ENCODE assay signal across 24 cellular contexts in the genomic region with DNA sequence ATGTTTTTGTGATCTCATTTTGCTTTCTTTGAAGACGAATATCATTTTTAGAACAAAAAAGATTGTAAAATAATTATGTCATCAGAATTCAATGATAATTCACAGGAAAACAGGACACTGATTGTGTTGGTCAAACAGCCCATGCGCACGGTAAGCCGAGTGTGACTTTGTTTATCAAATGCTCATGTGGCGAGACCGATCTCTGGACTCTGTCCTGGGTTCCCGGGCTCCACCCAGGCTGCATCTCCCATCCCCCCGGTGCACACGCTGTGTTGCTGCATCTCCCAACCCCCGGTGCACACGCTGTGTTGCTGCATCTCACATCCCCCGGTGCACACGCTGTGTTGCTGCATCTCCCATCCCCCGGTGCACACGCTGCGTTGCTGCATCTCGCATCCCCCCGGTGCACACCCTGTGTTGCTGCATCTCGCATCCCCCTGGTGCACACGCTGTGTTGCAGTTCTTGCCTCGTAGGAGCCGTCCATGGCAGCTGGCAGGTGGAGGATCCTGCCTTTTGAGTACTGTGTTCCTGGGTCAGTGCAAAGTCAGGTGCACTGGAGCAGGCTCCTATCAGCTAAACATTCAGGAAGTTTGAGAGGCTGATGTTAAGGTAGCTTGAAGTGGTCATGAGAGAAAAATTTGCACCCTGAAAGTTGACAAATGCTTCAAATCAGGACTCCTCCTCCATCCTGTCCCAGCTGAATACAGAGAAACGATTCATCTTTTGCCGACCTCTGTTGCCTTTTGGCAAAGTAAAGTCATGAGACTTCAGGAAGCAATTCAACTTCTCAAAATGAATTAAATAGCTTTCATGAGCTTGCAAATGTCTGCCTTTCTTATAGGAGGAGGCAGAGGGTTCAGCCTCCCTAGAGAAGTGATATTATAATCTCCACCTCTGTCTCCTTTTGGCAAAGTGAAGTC.
DNase-seq lines count a peak whose midpoint lies in the region; ATAC-seq, FAIRE-seq and TF ChIP-seq lines count a peak whose summit lies in the region.
"Had no signal": no experiment of that assay in that cellular context is flagged by ENCODE, and none has a peak within 500 bp of the region (broad histone marks: within the 10 kb centered on the region; RNA-seq: fewer than 3 reads in every experiment).

No MANE protein-coding gene starts in this region.

- intact Hi-C loops in HCT116 (cut with micrococcal nuclease) = no loop called here

- H3K9me2 ChIP-seq in HCT116 (ENCODE audit: insufficient read depth) = no peaks in the 10 kb centered on the region

- H3K36me3 Mint-ChIP-seq in endodermal cell (ENCODE audit: low read depth) = no peaks in the 10 kb centered on the region
- no peaks in the 10 kb centered on the region for H3K36me3 Mint-ChIP-seq in nephron (ENCODE audit: low read depth)

- no peak for TF ChIP-seq RAD21 in A549 (conservative IDR thresholded peaks at IDR 0.05 in 1 of 2, IDR thresholded peaks at IDR 0.05 in 1 of 2)
- TF ChIP-seq RAD21 in HCT116 (IDR thresholded peaks at IDR 0.05; ENCODE audit: low read depth) = no peak

- 86% methylated on average over 11 of the region's 24 CpGs for WGBS in A549 (ENCODE audit: missing lambda C conversion rate)
- whole genome bisulfite sequencing in endodermal cell (ENCODE audit: insufficient coverage in 1 of 2, insufficient read length in 1 of 2), 2 experiments = 93 to 94% methylated on average over 18 to 24 of the region's 24 CpGs

- TF ChIP-seq POLR2A in A549 (IDR thresholded peaks at IDR 0.05; ENCODE audit: low read length) (no peak), HCT116 (IDR thresholded peaks at IDR 0.05; ENCODE audit: borderline replicate concordance, extremely low read depth, insufficient read depth, insufficient read length) (no peak)

- H3K79me2 ChIP-seq in HCT116 (ENCODE audit: insufficient read depth, low read length) = no peaks in the 10 kb centered on the region

- H3K27me3 ChIP-seq in HCT116 (ENCODE audit: insufficient read depth, low read length) (no peaks in the 10 kb centered on the region), endodermal cell (ENCODE audit: control insufficient read depth, insufficient read depth, low read length, poor library complexity, severe bottlenecking) (no peaks in the 10 kb centered on the region)
- H3K27me3 ChIP-seq: BLaER1, stomach, transverse colon had no signal

- CTCF ChIA-PET in A549 (lab: Yijun Ruan, JAX) (interaction anchor here (0.6 to 1.3 kb wide), 2 partner anchors 40 to 206 kb away, joined by 3 read pairs; no protein-coding TSS in a partner anchor), HCT116 (lab: Charles Lee) (no interaction called here)

- H2AFZ ChIP-seq in HCT116 (ENCODE audit: low read depth, low read length, poor library complexity, severe bottlenecking) = no peak overlapping the region

- no peaks in the 10 kb centered on the region for H4K20me1 ChIP-seq in HCT116 (ENCODE audit: insufficient read depth)
- H4K20me1 ChIP-seq: BLaER1 had no signal

- H3K4me2 ChIP-seq in A549 (peak overlapping the region; percentile 32; the same call in 2 of the 3 replicates), HCT116 (ENCODE audit: low read length) (peak overlapping the region; percentile 33; the same call in 1 of the 2 replicates)
- H3K4me2 ChIP-seq: BLaER1 had no signal

- RAD21 ChIA-PET in HCT116 (lab: Charles Lee; ENCODE audit: low non-redundant PET in 1 of 2, low total read pairs in 2 of 2, uncharacterized antibody in 2 of 2, unreplicated experiment in 2 of 2) = no interaction called here

- H3K4me1 ChIP-seq in A549 (peaks cover 42% of the 10 kb centered on the region), HCT116 (ENCODE audit: control insufficient read depth in 1 of 2, insufficient read depth in 2 of 2, low read length in 2 of 2) (peaks cover 9 to 29% of the 10 kb centered on the region in 2 experiments; a peak in 3 of 4 replicates), endodermal cell (ENCODE audit: control insufficient read depth, insufficient read depth, low read length) (no peaks in the 10 kb centered on the region)
- H3K4me1 ChIP-seq: BLaER1 had no signal

- no peak for FAIRE-seq in A549 (lab: Jason Lieb, UNC)
- FAIRE-seq: GM18507, K562 had no signal

- H3K36me3 ChIP-seq in HCT116 (ENCODE audit: control insufficient read depth in 1 of 2, insufficient read depth in 2 of 2, low read length in 2 of 2) = no peaks in the 10 kb centered on the region
- no peaks in the 10 kb centered on the region for H3K36me3 ChIP-seq in endodermal cell (ENCODE audit: control insufficient read depth, insufficient read depth, low read length)
- H3K36me3 ChIP-seq: BLaER1, stomach, transverse colon had no signal

- H3K4me3 ChIP-seq in A549 (no peak overlapping the region), HCT116 (replicated peaks in 1 of 2; ENCODE audit: low read depth in 1 of 2, low read length in 2 of 2) (no peak overlapping the region), endodermal cell (ENCODE audit: low read length) (no peak overlapping the region)
- H3K4me3 ChIP-seq: BLaER1, K562, stomach, transverse colon had no signal

- peak overlapping the region; percentile 67 to 81; a peak in 5 of 6 replicates for H3K27ac ChIP-seq in A549
- H3K27ac ChIP-seq in HCT116 (ENCODE audit: low read depth, low read length) = no peak overlapping the region
- no peak overlapping the region for H3K27ac ChIP-seq in endodermal cell (ENCODE audit: low read depth, low read length)
- H3K27ac ChIP-seq: BLaER1 had no signal

- TF ChIP-seq CTCF in A549 (IDR thresholded peaks at IDR 0.05) = no peak
- TF ChIP-seq CTCF in HCT116 (IDR thresholded peaks at IDR 0.05 in 2 of 3, conservative IDR thresholded peaks at IDR 0.05 in 1 of 3; ENCODE audit: borderline replicate concordance in 1 of 3, insufficient read depth in 1 of 3, low read depth in 2 of 3, low read length in 2 of 3) = no peak
- no peak for TF ChIP-seq CTCF in endodermal cell (conservative IDR thresholded peaks at IDR 0.05)
- TF ChIP-seq CTCF in nephron (IDR thresholded peaks at IDR 0.05; ENCODE audit: unreplicated experiment in 3 of 3) = no peak

- H3K9ac ChIP-seq in HCT116 (ENCODE audit: low read length) = no peak overlapping the region
- H3K9ac ChIP-seq in endodermal cell (ENCODE audit: extremely low read depth, low read length, poor library complexity, severe bottlenecking) = no peak overlapping the region
- H3K9ac ChIP-seq: BLaER1 had no signal

- H3K9me3 ChIP-seq in A549 (no peaks in the 10 kb centered on the region), HCT116 (ENCODE audit: control insufficient read depth in 1 of 2, insufficient read depth in 1 of 2, low read depth in 1 of 2, low read length in 2 of 2) (no peaks in the 10 kb centered on the region), endodermal cell (ENCODE audit: control insufficient read depth, low read length) (no peaks in the 10 kb centered on the region)
- H3K9me3 ChIP-seq: BLaER1, stomach, transverse colon had no signal

- no peak for TF ChIP-seq EP300 in A549 (IDR thresholded peaks at IDR 0.05)

- POLR2A ChIA-PET in A549 (lab: Yijun Ruan, JAX) = no interaction called here
- POLR2A ChIA-PET in HCT116 (lab: Charles Lee) = no interaction called here

- H3K9me3 Mint-ChIP-seq in endodermal cell (no peaks in the 10 kb centered on the region), nephron (no peaks in the 10 kb centered on the region)
- H3K9me3 Mint-ChIP-seq: activated T-helper 1 cell treated with anti-CD3 and anti-CD28 coated beads, Interleukin-12 subunit alpha, Interleukin-12 subunit beta, Interleukin-2, Interleukin-4 antibody, amounts not matched to agents 30 ng/mL and 10 ng/mL and 1 ng/mL, durations not matched to agents 14 hours and 24 hours and 36 hours had no signal

- H3K4me3 Mint-ChIP-seq in endodermal cell = no peak overlapping the region
- peak overlapping the region; percentile 29 to 38 (median 37) for H3K4me3 Mint-ChIP-seq in nephron
- H3K4me3 Mint-ChIP-seq: activated CD4-positive, alpha-beta T cell treated with anti-CD3 and anti-CD28 coated beads for 36 hours; activated T-helper 1 cell treated with anti-CD3 and anti-CD28 coated beads, Interleukin-12 subunit alpha, Interleukin-12 subunit beta, Interleukin-2, Interleukin-4 antibody, amounts not matched to agents 30 ng/mL and 10 ng/mL and 1 ng/mL, durations not matched to agents 14 hours and 24 hours and 36 hours had no signal

- H3K27me3 Mint-ChIP-seq in endodermal cell (ENCODE audit: insufficient read depth) (peaks cover 6% of the 10 kb centered on the region), nephron (ENCODE audit: low read depth) (peaks cover 29% of the 10 kb centered on the region)

- ATAC-seq in A549 = no peak
- ATAC-seq in HCT116 = no peak
- no peak for ATAC-seq in HG03159 (IDR thresholded peaks at IDR 0.05; ENCODE audit: unreplicated experiment)
- ATAC-seq: activated CD4-positive, alpha-beta T cell treated with anti-CD3 and anti-CD28 coated beads for 36 hours; K562 had no signal

- no TSS peak for BruUV-seq in HCT116 (replicated peaks; lab: Mats Ljungman, UMichigan)

- H3K4me1 Mint-ChIP-seq in endodermal cell (peaks cover 21% of the 10 kb centered on the region), nephron (peaks cover 78% of the 10 kb centered on the region)
- H3K4me1 Mint-ChIP-seq: activated CD4-positive, alpha-beta T cell treated with anti-CD3 and anti-CD28 coated beads for 36 hours had no signal

- H3K27ac Mint-ChIP-seq in endodermal cell (no peak overlapping the region), nephron (peak overlapping the region; percentile 86 to 97 (median 96))
- H3K27ac Mint-ChIP-seq: activated CD4-positive, alpha-beta T cell treated with anti-CD3 and anti-CD28 coated beads for 36 hours; activated T-helper 1 cell treated with anti-CD3 and anti-CD28 coated beads, Interleukin-12 subunit alpha, Interleukin-12 subunit beta, Interleukin-2, Interleukin-4 antibody, amounts not matched to agents 30 ng/mL and 10 ng/mL and 1 ng/mL, durations not matched to agents 14 hours and 24 hours and 36 hours had no signal

- DNase-seq in A549 (ENCODE audit: low read depth in 1 of 2, low spot score in 1 of 2) = no peak
- no peak for DNase-seq in HCT116 (ENCODE audit: low read depth, low spot score)
- DNase-seq in endodermal cell = peak; percentile 30
- DNase-seq in stimulated activated CD4-positive, alpha-beta T cell treated with anti-CD3 and anti-CD28 coated beads, Interleukin-2, amount 100 ng/mL, for 48 hours = no peak
- no peak for DNase-seq in EL
- no peak for DNase-seq in NCI-H1694 (lab: John Stamatoyannopoulos, UW)
- DNase-seq: activated CD4-positive, alpha-beta T cell treated with anti-CD3 and anti-CD28 coated beads for 36 hours; activated naive CD4-positive, alpha-beta T cell treated with anti-CD3 and anti-CD28 coated beads, Interleukin-2, amount 50 U/mL, for 16 hours; Calu3; central memory CD4-positive, alpha-beta T cell; hippocampal formation; NCI-H1436; NCI-H2171; NCI-H82; occipital lobe; Right ventricle myocardium superior; stomach; transverse colon had no signal

TF ChIP-seq in HCT116, 20 proteins besides CTCF, POLR2A, EP300 and RAD21 (continues in another document):
- no peak for TF ChIP-seq POLR2AphosphoS5 (IDR thresholded peaks at IDR 0.05; ENCODE audit: low read depth, low read length)
- TF ChIP-seq TCF7L2 (IDR thresholded peaks at IDR 0.05; ENCODE audit: borderline replicate concordance, extremely low read depth, insufficient read depth, insufficient read length) = no peak
- no peak for TF ChIP-seq EGR1 (IDR thresholded peaks at IDR 0.05; ENCODE audit: low read depth)
- TF ChIP-seq SIN3A (IDR thresholded peaks at IDR 0.05; ENCODE audit: low read depth) = no peak
- no peak for TF ChIP-seq ZFX (IDR thresholded peaks at IDR 0.05)
- TF ChIP-seq YY1 (IDR thresholded peaks at IDR 0.05; ENCODE audit: extremely low read depth, insufficient replicate concordance, low read depth, low read length) = no peak

Comparison
In these comparisons a context has a peak if more than half of its experiments do, and no peak if none do; other contexts are left out.
1. H3K27ac ChIP-seq: peak in A549 (2 of 2); none in HCT116 (single experiment) and endodermal cell (single experiment).